In the genomic region with DNA sequence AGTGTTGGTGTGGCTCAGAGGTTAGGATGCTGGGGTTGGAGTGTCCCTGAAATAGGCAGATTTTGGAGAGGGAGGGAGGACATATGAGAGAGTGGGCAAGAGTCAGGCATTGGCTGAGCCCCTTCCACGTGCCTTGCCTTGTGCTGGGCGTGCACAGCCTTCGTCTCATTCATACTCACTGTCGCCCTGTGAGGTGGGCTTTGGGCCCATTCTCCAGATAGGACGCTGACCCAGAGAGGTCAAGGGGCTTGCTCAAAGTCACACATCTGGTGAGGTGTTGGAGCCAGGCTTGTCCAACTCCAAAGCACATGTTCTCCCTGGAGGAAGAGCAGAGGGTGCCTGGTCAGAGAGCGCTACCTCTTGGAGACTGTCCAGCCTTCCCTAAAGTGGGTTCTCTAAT, we compare ENCODE assay signal across 1 cellular context.
TF ChIP-seq lines count a peak whose summit lies in the region.

No MANE protein-coding gene starts in this region.

TF ChIP-seq in IMR-90, 13 proteins besides CTCF, POLR2A, EP300 and RAD21 (continued from another document):
- TF ChIP-seq, protein P1, sequence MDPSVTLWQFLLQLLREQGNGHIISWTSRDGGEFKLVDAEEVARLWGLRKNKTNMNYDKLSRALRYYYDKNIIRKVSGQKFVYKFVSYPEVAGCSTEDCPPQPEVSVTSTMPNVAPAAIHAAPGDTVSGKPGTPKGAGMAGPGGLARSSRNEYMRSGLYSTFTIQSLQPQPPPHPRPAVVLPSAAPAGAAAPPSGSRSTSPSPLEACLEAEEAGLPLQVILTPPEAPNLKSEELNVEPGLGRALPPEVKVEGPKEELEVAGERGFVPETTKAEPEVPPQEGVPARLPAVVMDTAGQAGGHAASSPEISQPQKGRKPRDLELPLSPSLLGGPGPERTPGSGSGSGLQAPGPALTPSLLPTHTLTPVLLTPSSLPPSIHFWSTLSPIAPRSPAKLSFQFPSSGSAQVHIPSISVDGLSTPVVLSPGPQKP (IDR thresholded peaks at IDR 0.05; ENCODE audit: borderline replicate concordance, low read depth, low read length) = no peak
